In genomic region chr9:82571540-82571939, GRCh38 we compare ENCODE assay signal across 7 cellular contexts.
"Had no signal": no experiment of that assay in that cellular context is flagged by ENCODE, and none has a peak within 500 bp of the region (broad histone marks: within the 10 kb centered on the region; RNA-seq: fewer than 3 reads in every experiment).

No MANE protein-coding gene starts in this region.

- H2AFZ ChIP-seq: GM23248 had no signal

- H3K9ac ChIP-seq: GM23248 had no signal

- DNase-seq: GM23248, GOT3, H9, HCEC 1CT, KBM-7 had no signal

- ATAC-seq: HepG2 had no signal

- H3K27ac ChIP-seq: GM23248, HL-60 had no signal

- H3K4me3 ChIP-seq: GM23248 had no signal
